In the genomic region with DNA sequence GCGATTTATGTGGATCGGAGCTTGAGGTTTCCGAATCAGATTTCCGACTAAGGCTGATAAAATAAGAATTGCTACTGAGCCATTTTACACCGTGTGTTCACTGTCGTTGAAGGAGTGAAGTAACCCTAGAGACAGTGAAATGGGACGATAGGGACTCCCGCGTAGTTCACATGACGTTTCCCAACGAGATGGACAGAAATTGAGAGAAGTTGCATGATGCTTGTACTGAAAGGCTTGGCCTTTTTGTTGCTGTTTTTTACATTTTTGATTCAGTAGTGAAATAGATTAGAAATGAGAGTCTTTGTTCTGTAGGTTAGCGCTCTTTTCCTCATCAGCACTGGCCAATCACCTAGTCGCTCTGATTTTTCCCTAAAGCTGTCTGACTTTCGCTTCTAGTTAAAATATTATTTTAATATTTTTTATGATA, we compare ENCODE assay signal across 8 cellular contexts. TPM values are rescaled to one million over a fixed set of nuclear protein-coding genes. Genes with fewer than 3 reads are reported as not detected.
A peak's percentile ranks its signal among the peaks of the same experiment; 100 is the strongest.
DNase-seq lines count a peak whose midpoint lies in the region; ATAC-seq and TF ChIP-seq lines count a peak whose summit lies in the region.

No MANE protein-coding gene starts in this region.

- WGBS in stomach, 5 donors: 0 to 2% (median 1%) methylated on average over 14 of the region's 14 CpGs

- TF ChIP-seq EP300 in stomach (IDR thresholded peaks at IDR 0.05): no peak

- no peak for TF ChIP-seq POLR2A in stomach (IDR thresholded peaks at IDR 0.05)

- peak overlapping the region; percentile 90 for H3K9ac ChIP-seq in iPS-15b (ENCODE audit: low read depth, low read length)

- CTCF ChIA-PET in activated CD8-positive, alpha-beta T cell treated with anti-CD3 and anti-CD28 coated beads for 36 hours (lab: Charles Lee): interaction anchor here (1.5 to 1.7 kb wide), 2 partner anchors 9 to 77 kb away, joined by 4 read pairs; a partner anchor contains a TSS

- ATAC-seq in activated CD8-positive, alpha-beta T cell treated with anti-CD3 and anti-CD28 coated beads for 36 hours: no peak
- ATAC-seq in HG03432 (IDR thresholded peaks at IDR 0.05; ENCODE audit: unreplicated experiment) (no peak), HG03378 (IDR thresholded peaks at IDR 0.05; ENCODE audit: unreplicated experiment) (no peak)

- H3K9me3 ChIP-seq in iPS-15b (ENCODE audit: control insufficient read depth, insufficient read depth, low read length) (no peaks in the 10 kb centered on the region), stomach (no peaks in the 10 kb centered on the region)

- TF ChIP-seq CTCF in activated CD8-positive, alpha-beta T cell treated with anti-CD3 and anti-CD28 coated beads for 36 hours (IDR thresholded peaks at IDR 0.05): no peak
- no peak for TF ChIP-seq CTCF in stomach (IDR thresholded peaks at IDR 0.05)

- intact Hi-C loops in activated CD8-positive, alpha-beta T cell treated with anti-CD3 and anti-CD28 coated beads for 36 hours (cut with micrococcal nuclease): no loop called here
- intact Hi-C loops in stomach (cut with DNase I; ENCODE audit: low total_unique reads): loop anchor here (10.0 kb wide), 1 partner anchor 50 kb away; no protein-coding TSS in a partner anchor

- POLR2A ChIA-PET in activated CD8-positive, alpha-beta T cell treated with anti-CD3 and anti-CD28 coated beads for 36 hours (lab: Charles Lee): interaction anchor here (0.7 to 4.0 kb wide), 7 partner anchors 9 to 142 kb away, joined by 3 to 17 read pairs (median 4); a partner anchor contains a TSS

- peaks cover 32% of the 10 kb centered on the region for H3K36me3 Mint-ChIP-seq in activated CD8-positive, alpha-beta T cell treated with anti-CD3 and anti-CD28 coated beads for 36 hours (ENCODE audit: low read depth)

- peaks cover 27% of the 10 kb centered on the region for H3K4me1 Mint-ChIP-seq in activated CD8-positive, alpha-beta T cell treated with anti-CD3 and anti-CD28 coated beads for 36 hours (ENCODE audit: low read depth)

- no peaks in the 10 kb centered on the region for H3K9me3 Mint-ChIP-seq in activated CD8-positive, alpha-beta T cell treated with anti-CD3 and anti-CD28 coated beads for 36 hours

- no peaks in the 10 kb centered on the region for H3K27me3 Mint-ChIP-seq in activated CD8-positive, alpha-beta T cell treated with anti-CD3 and anti-CD28 coated beads for 36 hours

- H3K36me3 ChIP-seq in iPS-15b (ENCODE audit: control insufficient read depth, insufficient read depth, low read length) (no peaks in the 10 kb centered on the region), stomach (peaks cover 0 to 6% (median 0%) of the 10 kb centered on the region in 4 donors)

- peak overlapping the region; percentile 82 for H3K4me3 Mint-ChIP-seq in activated CD8-positive, alpha-beta T cell treated with anti-CD3 and anti-CD28 coated beads for 36 hours

- H3K4me1 ChIP-seq in iPS-15b (ENCODE audit: control insufficient read depth, insufficient read depth, low read length) (peaks cover 5% of the 10 kb centered on the region), stomach (peaks cover 34 to 59% (median 53%) of the 10 kb centered on the region in 4 donors)

- H3K27ac Mint-ChIP-seq in activated CD8-positive, alpha-beta T cell treated with anti-CD3 and anti-CD28 coated beads for 36 hours: peak overlapping the region; percentile 79

- peaks cover 9% of the 10 kb centered on the region for H3K27me3 ChIP-seq in iPS-15b (ENCODE audit: control insufficient read depth, insufficient read depth, low read length)
- no peaks in the 10 kb centered on the region for H3K27me3 ChIP-seq in stomach

- DNase-seq in NOMO-1 treated with DMSO at 0.1 percent for 48 hours (lab: John Stamatoyannopoulos, UW; ENCODE audit: unreplicated experiment) (peak; percentile 23), NOMO-1 (lab: John Stamatoyannopoulos, UW; ENCODE audit: unreplicated experiment in 2 of 2) (no peak), stomach (no peak), AG20443 (ENCODE audit: low spot score) (no peak)
- DNase-seq in activated CD8-positive, alpha-beta T cell treated with anti-CD3 and anti-CD28 coated beads for 36 hours: peak; percentile 16

- peak overlapping the region in 4 of 5 donors; percentile 97 to 100 (median 100) for H3K27ac ChIP-seq in stomach

- H3K4me3 ChIP-seq in iPS-15b (ENCODE audit: low read depth, low read length) (peak overlapping the region; percentile 89), stomach (peak overlapping the region; percentile 79 to 100 (median 91))

RNA-seq across cellular contexts. Expression of a gene that starts 1.3 kb away (rescaled TPM):
- total RNA-seq in activated CD8-positive, alpha-beta T cell treated with anti-CD3 and anti-CD28 coated beads for 36 hours: 100 to 1,000 TPM; 201 to 203 TPM
- 10 to 100 TPM; 21.4 to 99.9 (median 76.9) TPM for total RNA-seq in stomach
- 10 to 100 TPM; 50.3 to 64.5 (median 53.6) TPM for polyA plus RNA-seq in stomach

RNA-seq across cellular contexts. Expression of a gene that starts 57.8 kb away (rescaled TPM):
- total RNA-seq in activated CD8-positive, alpha-beta T cell treated with anti-CD3 and anti-CD28 coated beads for 36 hours: 10 to 100 TPM; 25.3 to 27.7 TPM
- total RNA-seq in stomach: 1 to 10 TPM in 4 of 5 donors, not detected in 1; 2.2 to 6.2 (median 3.4) TPM
- polyA plus RNA-seq in stomach: 1 to 10 TPM; 4.7 to 9.7 (median 6.4) TPM

Comparison
In these comparisons a context has a peak if more than half of its experiments do, and no peak if none do; other contexts are left out.
1. DNase-seq: peak in NOMO-1 treated with DMSO at 0.1 percent for 48 hours (single experiment) and activated CD8-positive, alpha-beta T cell treated with anti-CD3 and anti-CD28 coated beads for 36 hours (single experiment); none in NOMO-1 (0 of 2), stomach (single experiment) and AG20443 (single experiment).